ENCODE assay signal across 22 cellular contexts in genomic region chr3:104347281-104347680, GRCh38.
DNase-seq lines count a peak whose midpoint lies in the region; ATAC-seq and TF ChIP-seq lines count a peak whose summit lies in the region.
"Had no signal": no experiment of that assay in that cellular context is flagged by ENCODE, and none has a peak within 500 bp of the region (broad histone marks: within the 10 kb centered on the region; RNA-seq: fewer than 3 reads in every experiment).

No MANE protein-coding gene starts in this region.

- no peak overlapping the region for H3K27ac ChIP-seq in parathyroid adenoma
- H3K27ac ChIP-seq: 22Rv1, BLaER1, C4-2B had no signal

- no peak overlapping the region for H3K4me2 ChIP-seq in parathyroid adenoma (ENCODE audit: low read length)
- H3K4me2 ChIP-seq: BLaER1, GM23338 had no signal

- no peaks in the 10 kb centered on the region for H3K36me3 ChIP-seq in parathyroid adenoma (ENCODE audit: control insufficient read depth, insufficient read depth, low read length)
- H3K36me3 ChIP-seq: BLaER1 had no signal

- peak overlapping the region; percentile 8 for H2AFZ ChIP-seq in parathyroid adenoma

- no peak for ATAC-seq in HG02870 (IDR thresholded peaks at IDR 0.05; ENCODE audit: unreplicated experiment)
- ATAC-seq: CD8-positive, alpha-beta T cell; GM12878; GM23338; HCT116 had no signal

- no peak overlapping the region for H3K4me3 ChIP-seq in parathyroid adenoma (ENCODE audit: low read depth, low read length)
- H3K4me3 ChIP-seq: BLaER1, GM12878, GM23338 had no signal

- H3K4me1 ChIP-seq in parathyroid adenoma, result no peaks in the 10 kb centered on the region
- H3K4me1 ChIP-seq: BLaER1, Caco-2 had no signal

- no peaks in the 10 kb centered on the region for H3K9me3 ChIP-seq in parathyroid adenoma (ENCODE audit: control insufficient read depth, low read length)
- H3K9me3 ChIP-seq: BLaER1, Caco-2 had no signal

- H3K27me3 ChIP-seq in parathyroid adenoma (ENCODE audit: control insufficient read depth, insufficient read depth, low read length), result no peaks in the 10 kb centered on the region
- H3K27me3 ChIP-seq: BLaER1 had no signal

- peak; percentile 6 for DNase-seq in EH (ENCODE audit: low read depth)
- DNase-seq in fibroblast of peridontal ligament (ENCODE audit: extremely low read depth), result peak; percentile 57
- DNase-seq in myocyte (ENCODE audit: low read depth), result peak; percentile 5
- DNase-seq in NCI-H82 (lab: John Stamatoyannopoulos, UW), result no peak
- no peak for DNase-seq in middle frontal gyrus (ENCODE audit: extremely low spot score, low spot score)
- no peak for DNase-seq in activated CD4-positive, alpha-beta T cell treated with anti-CD3 and anti-CD28 coated beads, Interleukin-2, amount 50 U/mL, for 1 hour
- DNase-seq: Caco-2; CD4-positive, CD25-positive, alpha-beta regulatory T cell; CD8-positive, alpha-beta T cell; DMS153; DND-41; EL; GDM1; H9 had no signal

- no peak for TF ChIP-seq CTCF in parathyroid adenoma (IDR thresholded peaks at IDR 0.05)

- no peak overlapping the region for H3K9ac ChIP-seq in parathyroid adenoma
- H3K9ac ChIP-seq: BLaER1 had no signal

- H3K79me2 ChIP-seq in parathyroid adenoma, result no peaks in the 10 kb centered on the region

Comparison
In these comparisons a context has a peak if more than half of its experiments do, and no peak if none do; other contexts are left out.
1. DNase-seq: peak in EH (single experiment), fibroblast of peridontal ligament (single experiment) and myocyte (single experiment); none in NCI-H82 (single experiment), middle frontal gyrus (single experiment) and activated CD4-positive, alpha-beta T cell treated with anti-CD3 and anti-CD28 coated beads, Interleukin-2, amount 50 U/mL, for 1 hour (single experiment).